Comparison of ENCODE assay signal across 8 cellular contexts in the genomic region with DNA sequence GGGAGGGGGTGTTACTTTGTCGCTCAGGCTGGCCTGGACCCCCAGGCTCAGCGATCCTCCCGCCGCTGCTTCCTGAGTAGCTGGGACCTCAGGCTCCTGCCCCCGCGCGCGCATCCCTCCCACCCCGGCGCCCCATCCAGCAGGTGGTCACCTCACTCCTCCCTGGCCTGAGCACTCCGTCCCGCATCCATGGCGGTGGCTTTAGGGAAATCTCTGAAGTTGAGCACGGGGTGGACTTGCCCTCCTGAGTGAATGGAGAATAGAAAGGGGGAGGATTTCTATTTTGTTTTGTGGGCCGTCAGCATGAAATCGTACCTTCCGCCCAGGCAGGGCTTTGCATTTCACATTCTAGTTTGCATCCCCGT. TPM values are rescaled to one million over a fixed set of nuclear protein-coding genes. Genes with fewer than 3 reads are reported as not detected.
A peak's percentile ranks its signal among the peaks of the same experiment; 100 is the strongest.
DNase-seq lines count a peak whose midpoint lies in the region; ATAC-seq and TF ChIP-seq lines count a peak whose summit lies in the region.

No MANE protein-coding gene starts in this region.

- H3K9me3 ChIP-seq in Caco-2 (peaks cover 12% of the 10 kb centered on the region; the same call in 1 of the 2 replicates), right cardiac atrium (ENCODE audit: control insufficient read depth, low read length) (no peaks in the 10 kb centered on the region), skeletal muscle satellite cell (replicated peaks; ENCODE audit: low read length) (peaks cover 4% of the 10 kb centered on the region)

- intact Hi-C loops in Caco-2 (cut with micrococcal nuclease; ENCODE audit: unreplicated experiment) = loop anchor here (5.0 kb wide), 1 partner anchor 35 kb away; the partner anchor contains the start of gene ZNF761
- intact Hi-C loops in activated CD4-positive, alpha-beta memory T cell treated with anti-CD3 and anti-CD28 coated beads for 36 hours (cut with micrococcal nuclease) = loop anchor here (2.0 kb wide), 2 partner anchors 36 to 54 kb away; partner anchors contain the start of gene ZNF761
- intact Hi-C loops in right cardiac atrium (cut with DNase I) = no loop called here

- no peak for DNase-seq in Caco-2
- DNase-seq in activated CD4-positive, alpha-beta memory T cell treated with anti-CD3 and anti-CD28 coated beads for 36 hours = no peak
- DNase-seq in right cardiac atrium = peak; percentile 26 to 70 (median 64)
- no peak for DNase-seq in effector CD4-positive, alpha-beta T cell
- no peak for DNase-seq in NCI-H226

- peak overlapping the region; percentile 92 for H3K4me3 Mint-ChIP-seq in Caco-2 (ENCODE audit: unreplicated experiment)
- H3K4me3 Mint-ChIP-seq in activated CD4-positive, alpha-beta memory T cell treated with anti-CD3 and anti-CD28 coated beads for 36 hours = peak overlapping the region; percentile 88

- peak overlapping the region; percentile 80 for H3K27ac Mint-ChIP-seq in Caco-2 (ENCODE audit: unreplicated experiment)
- no peak overlapping the region for H3K27ac Mint-ChIP-seq in activated CD4-positive, alpha-beta memory T cell treated with anti-CD3 and anti-CD28 coated beads for 36 hours

- peaks cover 43% of the 10 kb centered on the region for H3K9me3 Mint-ChIP-seq in Caco-2 (ENCODE audit: unreplicated experiment)
- peaks cover 27% of the 10 kb centered on the region for H3K9me3 Mint-ChIP-seq in activated CD4-positive, alpha-beta memory T cell treated with anti-CD3 and anti-CD28 coated beads for 36 hours

- H3K36me3 ChIP-seq in Caco-2 (ENCODE audit: control insufficient read depth, insufficient read depth, low read length) (no peaks in the 10 kb centered on the region; the same call in 1 of the 2 replicates), skeletal muscle satellite cell (ENCODE audit: insufficient read depth, low read length) (no peaks in the 10 kb centered on the region)

- peak overlapping the region; percentile 10 for H3K27ac ChIP-seq in right cardiac atrium (ENCODE audit: low read length)

- no peaks in the 10 kb centered on the region for H3K4me1 ChIP-seq in Caco-2
- H3K4me1 ChIP-seq in right cardiac atrium (ENCODE audit: control insufficient read depth, insufficient read depth, low read length) = no peaks in the 10 kb centered on the region
- no peaks in the 10 kb centered on the region for H3K4me1 ChIP-seq in skeletal muscle satellite cell (ENCODE audit: control insufficient read depth, insufficient read depth, low read length)

- peak overlapping the region; percentile 94 for H3K4me3 ChIP-seq in Caco-2 (ENCODE audit: low read depth, low read length)
- H3K4me3 ChIP-seq in right cardiac atrium (ENCODE audit: low read length) = peak overlapping the region; percentile 94
- peak overlapping the region; percentile 79 for H3K4me3 ChIP-seq in skeletal muscle satellite cell (ENCODE audit: low read length)

- H3K4me1 Mint-ChIP-seq in Caco-2 (ENCODE audit: low read depth, unreplicated experiment) = peaks cover 19% of the 10 kb centered on the region
- H3K4me1 Mint-ChIP-seq in activated CD4-positive, alpha-beta memory T cell treated with anti-CD3 and anti-CD28 coated beads for 36 hours (ENCODE audit: low read depth) = peaks cover 21% of the 10 kb centered on the region

- ATAC-seq in HG02759 (IDR thresholded peaks at IDR 0.05; ENCODE audit: unreplicated experiment) = peak; percentile 36
- peak; percentile 12 to 33 for ATAC-seq in right cardiac atrium
- no peak for ATAC-seq in GM21360 (IDR thresholded peaks at IDR 0.05; ENCODE audit: unreplicated experiment)

- H3K36me3 Mint-ChIP-seq in Caco-2 (ENCODE audit: insufficient read depth, unreplicated experiment) = peaks cover 13% of the 10 kb centered on the region
- peaks cover 45% of the 10 kb centered on the region for H3K36me3 Mint-ChIP-seq in activated CD4-positive, alpha-beta memory T cell treated with anti-CD3 and anti-CD28 coated beads for 36 hours

- H3K9ac ChIP-seq in skeletal muscle satellite cell (ENCODE audit: low read depth, low read length) = peak overlapping the region; percentile 38

- no peaks in the 10 kb centered on the region for H3K27me3 ChIP-seq in Caco-2 (replicated peaks; ENCODE audit: control insufficient read depth, insufficient read depth, low read length)
- no peaks in the 10 kb centered on the region for H3K27me3 ChIP-seq in right cardiac atrium (ENCODE audit: control insufficient read depth, insufficient read depth)
- no peaks in the 10 kb centered on the region for H3K27me3 ChIP-seq in skeletal muscle satellite cell (ENCODE audit: control insufficient read depth, insufficient read depth, low read length)

- TF ChIP-seq CTCF in Caco-2 (IDR thresholded peaks at IDR 0.05; ENCODE audit: insufficient read depth in 1 of 2, low read depth in 1 of 2, low read length in 1 of 2, severe bottlenecking in 1 of 2, unreplicated experiment in 1 of 2) = no peak

- TSS peak; percentile 64 for BruUV-seq in Caco-2 (replicated peaks; lab: Mats Ljungman, UMichigan)

- no peaks in the 10 kb centered on the region for H3K27me3 Mint-ChIP-seq in Caco-2 (ENCODE audit: insufficient read depth, unreplicated experiment)
- peaks cover 13% of the 10 kb centered on the region for H3K27me3 Mint-ChIP-seq in activated CD4-positive, alpha-beta memory T cell treated with anti-CD3 and anti-CD28 coated beads for 36 hours

- under 1% methylated on average over 18 of the region's 18 CpGs for WGBS in right cardiac atrium

- H3K4me2 ChIP-seq in skeletal muscle satellite cell (ENCODE audit: low read length) = peak overlapping the region; percentile 81

- CTCF ChIA-PET in Caco-2 (lab: Charles Lee) = no interaction called here
- CTCF ChIA-PET in activated CD4-positive, alpha-beta memory T cell treated with anti-CD3 and anti-CD28 coated beads for 36 hours (lab: Charles Lee) = no interaction called here

- POLR2A ChIA-PET in Caco-2 (lab: Charles Lee) = no interaction called here
- POLR2A ChIA-PET in activated CD4-positive, alpha-beta memory T cell treated with anti-CD3 and anti-CD28 coated beads for 36 hours (lab: Charles Lee) = no interaction called here

RNA-seq across cellular contexts. Expression of gene ZNF813, which starts 0.4 kb away (rescaled TPM):
- total RNA-seq in Caco-2 (2022) (7.4 and 7.9 TPM in 2 replicates), right cardiac atrium (1 to 10 TPM; 1.4 to 2.4 (median 1.8) TPM)
- 1 to 10 TPM; 4.6 to 5.5 TPM for total RNA-seq in activated CD4-positive, alpha-beta memory T cell treated with anti-CD3 and anti-CD28 coated beads for 36 hours
- 0.86 TPM for polyA plus RNA-seq in right cardiac atrium
- 2.8 TPM in 2 replicates for total RNA-seq in skeletal muscle satellite cell (2012; rRNA removed)

RNA-seq across cellular contexts. Expression of gene ZNF761, which starts 35.3 kb away (rescaled TPM):
- total RNA-seq in Caco-2 (2022) (19.3 and 20.0 TPM in 2 replicates), right cardiac atrium (1 to 10 TPM; 4.2 to 5.6 (median 5.1) TPM)
- total RNA-seq in activated CD4-positive, alpha-beta memory T cell treated with anti-CD3 and anti-CD28 coated beads for 36 hours = 10 to 100 TPM; 10.6 to 11.3 TPM
- 4.4 TPM for polyA plus RNA-seq in right cardiac atrium
- total RNA-seq in skeletal muscle satellite cell (2012; rRNA removed) = 9.2 and 13.4 TPM in 2 replicates

Comparison
In these comparisons a context has a peak if more than half of its experiments do, and no peak if none do; other contexts are left out.
1. DNase-seq: peak in right cardiac atrium (3 of 3); none in Caco-2 (0 of 2), activated CD4-positive, alpha-beta memory T cell treated with anti-CD3 and anti-CD28 coated beads for 36 hours (single experiment), effector CD4-positive, alpha-beta T cell (single experiment) and NCI-H226 (single experiment).
2. intact Hi-C loops: an anchor here in Caco-2 (5.0 kb wide) and activated CD4-positive, alpha-beta memory T cell treated with anti-CD3 and anti-CD28 coated beads for 36 hours (2.0 kb wide); none called in right cardiac atrium.
3. Peak in every context shown above with its lines, with median percentiles within 50 percentile points of each other: H3K4me3 ChIP-seq.